16 cellular contexts compared by ENCODE assay signal in the genomic region with DNA sequence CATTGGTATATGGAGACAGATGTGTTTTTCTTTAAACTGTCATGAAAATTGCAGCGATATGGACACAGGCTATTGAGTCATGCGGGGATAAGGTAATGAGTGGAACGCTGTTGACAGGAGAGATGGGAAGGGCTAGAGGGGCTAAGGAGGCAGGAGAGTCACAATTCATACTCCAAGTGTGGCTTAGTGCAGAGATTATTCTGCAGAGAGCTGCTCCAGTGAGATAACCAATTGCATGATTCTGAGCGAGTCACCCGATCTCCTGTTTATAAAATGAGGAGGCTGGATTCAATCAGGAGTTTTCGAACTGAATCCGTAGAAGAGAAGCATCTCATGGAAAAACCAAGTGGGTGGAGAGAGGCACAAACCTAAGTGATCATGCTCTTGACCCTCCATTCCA.
A peak's percentile ranks its signal among the peaks of the same experiment; 100 is the strongest.
DNase-seq lines count a peak whose midpoint lies in the region; ATAC-seq, FAIRE-seq and TF ChIP-seq lines count a peak whose summit lies in the region.
"Had no signal": no experiment of that assay in that cellular context is flagged by ENCODE, and none has a peak within 500 bp of the region (broad histone marks: within the 10 kb centered on the region; RNA-seq: fewer than 3 reads in every experiment).

No MANE protein-coding gene starts in this region.

- ATAC-seq in A549, result no peak
- no peak for ATAC-seq in foreskin keratinocyte
- ATAC-seq in HG03565 (IDR thresholded peaks at IDR 0.05; ENCODE audit: unreplicated experiment), result no peak
- ATAC-seq: body of pancreas had no signal

- no peak overlapping the region for H3K4me3 ChIP-seq in A549
- H3K4me3 ChIP-seq in astrocyte (ENCODE audit: insufficient read depth, low read depth, low read length), result no peak overlapping the region
- H3K4me3 ChIP-seq in Peyer's patch, result no peak overlapping the region
- H3K4me3 ChIP-seq: body of pancreas had no signal

- H3K36me3 ChIP-seq in astrocyte (ENCODE audit: insufficient read depth, low read length) (no peaks in the 10 kb centered on the region), Peyer's patch (no peaks in the 10 kb centered on the region)

- CTCF ChIA-PET in A549 (lab: Yijun Ruan, JAX), result interaction anchor here (1.6 kb wide), 1 partner anchor 25 kb away, joined by 3 read pairs; no protein-coding TSS in a partner anchor

- TF ChIP-seq POLR2A in A549 (IDR thresholded peaks at IDR 0.05; ENCODE audit: low read length), result no peak
- no peak for TF ChIP-seq POLR2A in Peyer's patch (IDR thresholded peaks at IDR 0.05)
- no peak for TF ChIP-seq POLR2A in H54 (IDR thresholded peaks at IDR 0.05; ENCODE audit: low read depth, low read length)

- H3K4me2 ChIP-seq in A549, result no peak overlapping the region
- H3K4me2 ChIP-seq in astrocyte (ENCODE audit: low read length), result peak overlapping the region; percentile 48

- peaks cover 17% of the 10 kb centered on the region for H3K9me3 Mint-ChIP-seq in astrocyte (ENCODE audit: unreplicated experiment)

- 51% methylated on average over 7 of the region's 7 CpGs for WGBS in A549 (ENCODE audit: missing lambda C conversion rate)

- peak overlapping the region; percentile 38 for H2AFZ ChIP-seq in astrocyte (ENCODE audit: low read depth, low read length)

- no peaks in the 10 kb centered on the region for H4K20me1 ChIP-seq in astrocyte (ENCODE audit: insufficient read depth, low read length)

- H3K27ac ChIP-seq in A549, result peak overlapping the region; percentile 93 to 97
- H3K27ac ChIP-seq in astrocyte (ENCODE audit: low read depth, low read length), result peak overlapping the region; percentile 51
- peak overlapping the region; percentile 99 for H3K27ac ChIP-seq in foreskin keratinocyte
- H3K27ac ChIP-seq in Peyer's patch, result no peak overlapping the region
- H3K27ac ChIP-seq: body of pancreas had no signal

- H3K4me1 Mint-ChIP-seq in astrocyte (ENCODE audit: low read depth, unreplicated experiment), result peaks cover 30% of the 10 kb centered on the region

- H3K27ac Mint-ChIP-seq in astrocyte (ENCODE audit: unreplicated experiment), result no peak overlapping the region
- H3K27ac Mint-ChIP-seq: mesothelial cell of epicardium, progenitor cell of endocrine pancreas had no signal

- H3K9ac ChIP-seq in astrocyte (ENCODE audit: low read length), result peak overlapping the region; percentile 14

- no peak overlapping the region for H3K4me3 Mint-ChIP-seq in astrocyte (ENCODE audit: unreplicated experiment)
- H3K4me3 Mint-ChIP-seq: mesothelial cell of epicardium had no signal

- H3K79me2 ChIP-seq in astrocyte (ENCODE audit: insufficient read depth, low read length), result no peaks in the 10 kb centered on the region

- peaks cover 3% of the 10 kb centered on the region for H3K36me3 Mint-ChIP-seq in astrocyte (ENCODE audit: low read depth, unreplicated experiment)

- H3K4me1 ChIP-seq in A549, result peaks cover 44% of the 10 kb centered on the region
- H3K4me1 ChIP-seq in astrocyte (ENCODE audit: insufficient read depth, low read length), result peaks cover 36% of the 10 kb centered on the region
- H3K4me1 ChIP-seq in foreskin keratinocyte, result peaks cover 58% of the 10 kb centered on the region
- peaks cover 0 to 10% (median 0%) of the 10 kb centered on the region in 4 donors for H3K4me1 ChIP-seq in Peyer's patch
- H3K4me1 ChIP-seq: body of pancreas had no signal

- no peak for FAIRE-seq in A549 (lab: Jason Lieb, UNC)
- FAIRE-seq in astrocyte (lab: Jason Lieb, UNC), result no peak
- FAIRE-seq in H54 (lab: Jason Lieb, UNC), result no peak
- FAIRE-seq: endometrium had no signal

- TF ChIP-seq CTCF in A549 (IDR thresholded peaks at IDR 0.05) (no peak), astrocyte (IDR thresholded peaks at IDR 0.05; ENCODE audit: insufficient read depth, low read depth, low read length) (no peak), foreskin keratinocyte (conservative IDR thresholded peaks at IDR 0.05) (no peak), Peyer's patch (IDR thresholded peaks at IDR 0.05) (no peak)

- H3K27me3 ChIP-seq in astrocyte (ENCODE audit: insufficient read depth, low read length) (no peaks in the 10 kb centered on the region), foreskin keratinocyte (no peaks in the 10 kb centered on the region), Peyer's patch (no peaks in the 10 kb centered on the region)
- H3K27me3 ChIP-seq: body of pancreas had no signal

- H3K9me3 ChIP-seq in A549 (peaks cover 51% of the 10 kb centered on the region), astrocyte (ENCODE audit: insufficient read depth, low read depth, low read length) (peaks cover 7% of the 10 kb centered on the region), Peyer's patch (peaks cover 0 to 14% (median 0%) of the 10 kb centered on the region in 4 donors)

- TF ChIP-seq EP300 in A549 (IDR thresholded peaks at IDR 0.05), result no peak

- TF ChIP-seq RAD21 in A549 (conservative IDR thresholded peaks at IDR 0.05 in 1 of 2, IDR thresholded peaks at IDR 0.05 in 1 of 2), result no peak

- DNase-seq in A549 (ENCODE audit: low read depth in 1 of 2, low spot score in 1 of 2) (peak in 1 of 2 experiments; percentile 30), GM03348 (ENCODE audit: low spot score) (peak; percentile 12), astrocyte (ENCODE audit: low read depth) (peak; percentile 54), foreskin keratinocyte (no peak), Peyer's patch (no peak), H54 (ENCODE audit: insufficient read length, low spot score) (no peak), KG1 (lab: John Stamatoyannopoulos, UW) (no peak)
- DNase-seq: body of pancreas; NCI-H1436; NCI-H524 treated with DMSO at 0.1 percent for 48 hours; stimulated activated CD4-positive, alpha-beta T cell treated with anti-CD3 and anti-CD28 coated beads, Interleukin-2, amount 100 ng/mL, for 24 hours; stimulated activated naive CD4-positive, alpha-beta T cell had no signal

- POLR2A ChIA-PET in A549 (lab: Yijun Ruan, JAX), result no interaction called here

- H3K27me3 Mint-ChIP-seq in astrocyte (ENCODE audit: low read depth, unreplicated experiment), result no peaks in the 10 kb centered on the region
- H3K27me3 Mint-ChIP-seq: progenitor cell of endocrine pancreas had no signal

TF ChIP-seq in A549, 52 proteins besides CTCF, POLR2A, EP300 and RAD21:
- TF ChIP-seq, protein P1, sequence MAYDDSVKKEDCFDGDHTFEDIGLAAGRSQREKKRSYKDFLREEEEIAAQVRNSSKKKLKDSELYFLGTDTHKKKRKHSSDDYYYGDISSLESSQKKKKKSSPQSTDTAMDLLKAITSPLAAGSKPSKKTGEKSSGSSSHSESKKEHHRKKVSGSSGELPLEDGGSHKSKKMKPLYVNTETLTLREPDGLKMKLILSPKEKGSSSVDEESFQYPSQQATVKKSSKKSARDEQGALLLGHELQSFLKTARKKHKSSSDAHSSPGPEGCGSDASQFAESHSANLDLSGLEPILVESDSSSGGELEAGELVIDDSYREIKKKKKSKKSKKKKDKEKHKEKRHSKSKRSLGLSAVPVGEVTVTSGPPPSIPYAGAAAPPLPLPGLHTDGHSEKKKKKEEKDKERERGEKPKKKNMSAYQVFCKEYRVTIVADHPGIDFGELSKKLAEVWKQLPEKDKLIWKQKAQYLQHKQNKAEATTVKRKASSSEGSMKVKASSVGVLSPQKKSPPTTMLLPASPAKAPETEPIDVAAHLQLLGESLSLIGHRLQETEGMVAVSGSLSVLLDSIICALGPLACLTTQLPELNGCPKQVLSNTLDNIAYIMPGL (CRISPR knock-in tag; IDR thresholded peaks at IDR 0.05; ENCODE audit: borderline replicate concordance), result no peak
- TF ChIP-seq EHF (CRISPR knock-in tag; IDR thresholded peaks at IDR 0.05) (no peak), EHMT2 (IDR thresholded peaks at IDR 0.05; ENCODE audit: low read depth) (no peak), ZNF302 (CRISPR knock-in tag; IDR thresholded peaks at IDR 0.05) (no peak), FOSB (CRISPR knock-in tag; IDR thresholded peaks at IDR 0.05) (no peak), ZFP36 (IDR thresholded peaks at IDR 0.05; ENCODE audit: borderline replicate concordance, partially characterized antibody) (no peak), HOXB13 (CRISPR knock-in tag; IDR thresholded peaks at IDR 0.05; ENCODE audit: low read depth) (no peak), RCOR1 (IDR thresholded peaks at IDR 0.05; ENCODE audit: low read depth, low read length) (no peak), HOXA7 (CRISPR knock-in tag; IDR thresholded peaks at IDR 0.05) (no peak), POLR2AphosphoS2 (conservative IDR thresholded peaks at IDR 0.05; ENCODE audit: low read length) (no peak), CEBPB (IDR thresholded peaks at IDR 0.05) (no peak), HEYL (CRISPR knock-in tag; IDR thresholded peaks at IDR 0.05) (no peak), NFE2L2 (conservative IDR thresholded peaks at IDR 0.05; ENCODE audit: low read length) (no peak), NR3C1 (IDR thresholded peaks at IDR 0.05) (no peak), SMC3 (IDR thresholded peaks at IDR 0.05) (no peak), CHD2 (IDR thresholded peaks at IDR 0.05; ENCODE audit: low read length, partially characterized antibody) (no peak), NPAS2 (CRISPR knock-in tag; IDR thresholded peaks at IDR 0.05; ENCODE audit: borderline replicate concordance) (no peak), FOXS1 (CRISPR knock-in tag; IDR thresholded peaks at IDR 0.05) (no peak)
- TF ChIP-seq, protein P2, sequence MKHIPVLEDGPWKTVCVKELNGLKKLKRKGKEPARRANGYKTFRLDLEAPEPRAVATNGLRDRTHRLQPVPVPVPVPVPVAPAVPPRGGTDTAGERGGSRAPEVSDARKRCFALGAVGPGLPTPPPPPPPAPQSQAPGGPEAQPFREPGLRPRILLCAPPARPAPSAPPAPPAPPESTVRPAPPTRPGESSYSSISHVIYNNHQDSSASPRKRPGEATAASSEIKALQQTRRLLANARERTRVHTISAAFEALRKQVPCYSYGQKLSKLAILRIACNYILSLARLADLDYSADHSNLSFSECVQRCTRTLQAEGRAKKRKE (CRISPR knock-in tag; IDR thresholded peaks at IDR 0.05; ENCODE audit: low read depth), result no peak

Comparison
In these comparisons a context has a peak if more than half of its experiments do, and no peak if none do; other contexts are left out.
1. DNase-seq: peak in GM03348 (single experiment) and astrocyte (single experiment); none in foreskin keratinocyte (0 of 2), Peyer's patch (0 of 3), H54 (single experiment) and KG1 (single experiment).
2. H3K27ac ChIP-seq: peak in A549 (2 of 2), astrocyte (single experiment) and foreskin keratinocyte (single experiment); none in Peyer's patch (0 of 4).